Comparison of ENCODE assay signal across 20 cellular contexts in genomic region chr4:114811564-114812360, GRCh38.
DNase-seq lines count a peak whose midpoint lies in the region; ATAC-seq and TF ChIP-seq lines count a peak whose summit lies in the region.
"Had no signal": no experiment of that assay in that cellular context is flagged by ENCODE, and none has a peak within 500 bp of the region (broad histone marks: within the 10 kb centered on the region; RNA-seq: fewer than 3 reads in every experiment).

No MANE protein-coding gene starts in this region.

- CTCF ChIA-PET in HEK293T (lab: Yijun Ruan, JAX): no interaction called here

- no peaks in the 10 kb centered on the region; the same call in 1 of the 2 replicates for H3K36me3 ChIP-seq in SK-N-MC (ENCODE audit: insufficient read depth, low read length)

- peak overlapping the region; percentile 47 for H3K4me3 ChIP-seq in SK-N-MC

- no peak for ATAC-seq in GM21737 (IDR thresholded peaks at IDR 0.05; ENCODE audit: unreplicated experiment)

- H3K9ac ChIP-seq in SK-N-MC (ENCODE audit: insufficient read length): peak overlapping the region; percentile 28

- peak overlapping the region; percentile 68 for H3K27ac ChIP-seq in SK-N-MC

- DNase-seq in HEK293T (ENCODE audit: extremely low spot score) (no peak), SK-N-MC (ENCODE audit: low read depth, low spot score) (peak; percentile 39), kidney tubule cell (ENCODE audit: low spot score) (peak; percentile 7), renal cortical epithelial cell (ENCODE audit: low read depth) (peak; percentile 37), NCI-H128 (lab: John Stamatoyannopoulos, UW; ENCODE audit: unreplicated experiment) (no peak), hepatic stellate cell (ENCODE audit: low spot score) (no peak)
- DNase-seq: DMS53, GF-D8, H7, KBM-7, MV-4-11, NCI-H1105 treated with DMSO at 0.1 percent for 48 hours, NCI-H1694, NCI-H2081, NCI-H2171 treated with DMSO at 0.1 percent for 48 hours, NCI-H524 treated with DMSO at 0.1 percent for 48 hours, NCI-H82, Right ventricle myocardium superior, SW 1271 had no signal

- no peaks in the 10 kb centered on the region for H3K9me3 ChIP-seq in SK-N-MC (ENCODE audit: low read depth, low read length)

- POLR2A ChIA-PET in HEK293T (lab: Yijun Ruan, JAX): no interaction called here

TF ChIP-seq in HEK293T, 16 proteins besides CTCF, POLR2A, EP300 and RAD21:
- TF ChIP-seq SP1 (IDR thresholded peaks at IDR 0.05): no peak
- TF ChIP-seq, protein P1, sequence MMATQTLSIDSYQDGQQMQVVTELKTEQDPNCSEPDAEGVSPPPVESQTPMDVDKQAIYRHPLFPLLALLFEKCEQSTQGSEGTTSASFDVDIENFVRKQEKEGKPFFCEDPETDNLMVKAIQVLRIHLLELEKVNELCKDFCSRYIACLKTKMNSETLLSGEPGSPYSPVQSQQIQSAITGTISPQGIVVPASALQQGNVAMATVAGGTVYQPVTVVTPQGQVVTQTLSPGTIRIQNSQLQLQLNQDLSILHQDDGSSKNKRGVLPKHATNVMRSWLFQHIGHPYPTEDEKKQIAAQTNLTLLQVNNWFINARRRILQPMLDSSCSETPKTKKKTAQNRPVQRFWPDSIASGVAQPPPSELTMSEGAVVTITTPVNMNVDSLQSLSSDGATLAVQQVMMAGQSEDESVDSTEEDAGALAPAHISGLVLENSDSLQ (IDR thresholded peaks at IDR 0.05): peak; percentile 24; the same call in 1 of the 2 replicates

Comparison
In these comparisons a context has a peak if more than half of its experiments do, and no peak if none do; other contexts are left out.
1. DNase-seq: peak in SK-N-MC (single experiment), kidney tubule cell (single experiment) and renal cortical epithelial cell (single experiment); none in HEK293T (single experiment), NCI-H128 (single experiment) and hepatic stellate cell (single experiment).